27 cellular contexts compared by ENCODE assay signal in the genomic region with DNA sequence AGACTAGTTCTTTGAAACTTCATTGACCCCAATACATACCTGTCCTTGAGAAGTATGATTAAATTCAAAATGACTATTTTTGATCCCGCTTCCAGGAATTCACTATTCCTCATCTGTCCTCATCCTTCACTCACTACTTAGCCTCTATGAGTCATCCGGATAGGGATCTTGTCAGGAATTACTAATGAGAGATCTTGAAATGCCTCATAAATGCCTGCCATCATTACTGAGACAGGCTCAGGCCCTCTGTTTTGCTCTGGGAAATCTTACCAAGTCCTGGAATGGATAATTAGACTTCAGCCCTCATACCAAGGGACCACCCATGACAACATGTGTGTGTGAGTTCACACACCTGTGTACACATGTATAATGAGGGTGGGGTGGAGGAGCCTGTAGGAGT. TPM values are rescaled to one million over a fixed set of nuclear protein-coding genes. Genes with fewer than 3 reads are reported as not detected.
DNase-seq lines count a peak whose midpoint lies in the region; ATAC-seq, FAIRE-seq and TF ChIP-seq lines count a peak whose summit lies in the region.
"Had no signal": no experiment of that assay in that cellular context is flagged by ENCODE, and none has a peak within 500 bp of the region (broad histone marks: within the 10 kb centered on the region; RNA-seq: fewer than 3 reads in every experiment).

No MANE protein-coding gene starts in this region.

- H3K27ac ChIP-seq in A549 (peak overlapping the region; percentile 93 to 100), RWPE2 (ENCODE audit: poor library complexity, severe bottlenecking) (peak overlapping the region; percentile 70)
- H3K27ac ChIP-seq: BLaER1, cardiac muscle cell, uterus had no signal

- H3K9me3 Mint-ChIP-seq in HFFc6 = no peaks in the 10 kb centered on the region
- H3K9me3 Mint-ChIP-seq: activated CD4-positive, alpha-beta T cell treated with anti-CD3 and anti-CD28 coated beads, Interleukin-2, amount 10 ng/mL, durations not matched to agents 7 days and 5 days; dendritic cell treated with granulocyte-macrophage colony-stimulating factor and Interleukin-4, amounts not matched to agents 40 ng/mL and 50 ng/mL, for 4 days; T-cell had no signal

- no peak overlapping the region for H3K27ac Mint-ChIP-seq in HFFc6
- H3K27ac Mint-ChIP-seq: activated CD4-positive, alpha-beta T cell treated with anti-CD3 and anti-CD28 coated beads, Interleukin-2, amount 10 ng/mL, durations not matched to agents 7 days and 5 days; dendritic cell treated with granulocyte-macrophage colony-stimulating factor and Interleukin-4, amounts not matched to agents 40 ng/mL and 50 ng/mL, for 4 days; T-cell had no signal

- H3K4me3 Mint-ChIP-seq in HFFc6 = no peak overlapping the region
- H3K4me3 Mint-ChIP-seq: activated CD4-positive, alpha-beta T cell treated with anti-CD3 and anti-CD28 coated beads, Interleukin-2, amount 10 ng/mL, durations not matched to agents 7 days and 5 days; dendritic cell treated with granulocyte-macrophage colony-stimulating factor and Interleukin-4, amounts not matched to agents 40 ng/mL and 50 ng/mL, for 4 days; T-cell had no signal

- peaks cover 27% of the 10 kb centered on the region for H3K27me3 Mint-ChIP-seq in HFFc6 (ENCODE audit: insufficient read depth)

- H3K4me2 ChIP-seq in A549 = peak overlapping the region; percentile 93
- H3K4me2 ChIP-seq: BLaER1 had no signal

- 48% methylated on average over 2 of the region's 2 CpGs for WGBS in A549 (ENCODE audit: missing lambda C conversion rate)

- peaks cover 47% of the 10 kb centered on the region for H3K4me1 ChIP-seq in A549
- H3K4me1 ChIP-seq in RWPE2 (ENCODE audit: insufficient read depth, poor library complexity, severe bottlenecking) = peaks cover 59% of the 10 kb centered on the region
- H3K4me1 ChIP-seq: BLaER1 had no signal

- CTCF ChIA-PET in A549 (lab: Yijun Ruan, JAX) = interaction anchor here (2.3 to 2.9 kb wide), 3 partner anchors 19 to 79 kb away, joined by 10 to 12 read pairs (median 10); no protein-coding TSS in a partner anchor

- H3K36me3 ChIP-seq in RWPE2 (ENCODE audit: low read depth) = no peaks in the 10 kb centered on the region
- H3K36me3 ChIP-seq: BLaER1, cardiac muscle cell, uterus had no signal

- TF ChIP-seq POLR2A in A549 (IDR thresholded peaks at IDR 0.05; ENCODE audit: low read length) = no peak

- no peak for DNase-seq in A549 (ENCODE audit: low read depth in 1 of 2, low spot score in 1 of 2)
- peak; percentile 63 for DNase-seq in HFFc6
- no peak for DNase-seq in RWPE2 (ENCODE audit: low spot score)
- DNase-seq in glomerular visceral epithelial cell (ENCODE audit: extremely low spot score) = peak; percentile 42
- DNase-seq in NCI-H2227 treated with DMSO at 0.1 percent for 48 hours (lab: John Stamatoyannopoulos, UW) = no peak
- DNase-seq in GDM1 (lab: John Stamatoyannopoulos, UW) = no peak
- no peak for DNase-seq in cerebellar cortex (ENCODE audit: low spot score)
- DNase-seq: activated CD4-positive, alpha-beta T cell treated with anti-CD3 and anti-CD28 coated beads, Interleukin-2, amount 10 ng/mL, durations not matched to agents 7 days and 5 days; activated CD8-positive, alpha-beta memory T cell treated with anti-CD3 and anti-CD28 coated beads, Interleukin-2, amount 50 U/mL, for 4 hours; foreskin melanocyte; hypothalamus; Kasumi-1; kidney; NCI-H1092 treated with DMSO at 0.1 percent for 48 hours; NCI-H2029 treated with DMSO at 0.1 percent for 48 hours; NCI-H446 treated with DMSO at 0.1 percent for 48 hours; right cardiac atrium; SHP77 treated with DMSO at 0.1 percent for 48 hours; stimulated activated CD4-positive, alpha-beta T cell treated with anti-CD3 and anti-CD28 coated beads, Interleukin-15, amount 100 ng/mL, for 24 hours; T-cell; uterus had no signal

- TF ChIP-seq EP300 in A549 (IDR thresholded peaks at IDR 0.05) = no peak

- ATAC-seq in A549 (no peak), RWPE2 (ENCODE audit: low read depth) (peak; percentile 79), HG02970 (IDR thresholded peaks at IDR 0.05; ENCODE audit: low FRiP score, unreplicated experiment) (no peak)
- ATAC-seq: right cardiac atrium, T-cell had no signal

- TF ChIP-seq CTCF in A549 (IDR thresholded peaks at IDR 0.05) (no peak), HFFc6 (IDR thresholded peaks at IDR 0.05) (no peak), RWPE2 (IDR thresholded peaks at IDR 0.05; ENCODE audit: poor library complexity, severe bottlenecking) (no peak)

- H3K4me1 Mint-ChIP-seq in HFFc6 (ENCODE audit: low read depth) = peaks cover 21% of the 10 kb centered on the region

- TF ChIP-seq RAD21 in A549 (conservative IDR thresholded peaks at IDR 0.05 in 1 of 2, IDR thresholded peaks at IDR 0.05 in 1 of 2) = no peak

- POLR2A ChIA-PET in A549 (lab: Yijun Ruan, JAX) = no interaction called here

- no peak for FAIRE-seq in A549 (lab: Jason Lieb, UNC)
- FAIRE-seq: A204.1, kidney had no signal

- H3K36me3 Mint-ChIP-seq in HFFc6 (ENCODE audit: low read depth) = no peaks in the 10 kb centered on the region
- H3K36me3 Mint-ChIP-seq: T-cell had no signal

- no peaks in the 10 kb centered on the region for H3K9me3 ChIP-seq in A549
- H3K9me3 ChIP-seq in RWPE2 (ENCODE audit: severe bottlenecking) = no peaks in the 10 kb centered on the region
- H3K9me3 ChIP-seq: uterus had no signal

- H3K4me3 ChIP-seq in A549 = no peak overlapping the region
- no peak overlapping the region for H3K4me3 ChIP-seq in RWPE2 (ENCODE audit: severe bottlenecking)
- H3K4me3 ChIP-seq: BLaER1, cardiac muscle cell, uterus had no signal

- H3K27me3 ChIP-seq in RWPE2 (ENCODE audit: insufficient read depth, poor library complexity, severe bottlenecking) = peaks cover 17% of the 10 kb centered on the region

TF ChIP-seq in A549, 52 proteins besides CTCF, POLR2A, EP300 and RAD21:
- TF ChIP-seq FOSL2 (IDR thresholded peaks at IDR 0.05) (no peak), FOSL2 (CRISPR knock-in tag; IDR thresholded peaks at IDR 0.05) (peak; percentile 71), RNF2 (IDR thresholded peaks at IDR 0.05; ENCODE audit: borderline replicate concordance, low read depth) (no peak)

RNA-seq across cellular contexts. Expression of gene CYP24A1, which starts 2.8 kb away (rescaled TPM):
- 1,617 and 1,630 TPM in 2 replicates for polyA plus RNA-seq in A549 (2011; rRNA removed)
- polyA plus RNA-seq in A549 (2012; cell fraction: cytosol; rRNA removed) = 456 and 584 TPM in 2 replicates
- polyA plus RNA-seq in A549 (2012; cell fraction: nucleus; rRNA removed) = 1,301 and 1,335 TPM in 2 replicates
- polyA plus RNA-seq in A549 (2017; fragmentation: RNase III; extraction: RNeasy Plus Mini Kit Qiagen cat#74134 plus additional on column Dnase treatment) = 623 to 738 TPM (median 722 TPM) in 3 replicates
- 4,726 and 5,326 TPM in 2 replicates for polyA minus RNA-seq in A549 (2011; rRNA and poly(A)+ RNA removed)
- total RNA-seq in HFFc6 (2021; fragmentation: NEBNext Ultra II Directional; extraction: Animal tissue kit (Norgen Biotek cat#: 25700)) = 1 to 10 TPM in 1 of 6 experiments, under 1 TPM in 3, not detected in 2; 0.11 to 1.1 (median 0.37) TPM
- total RNA-seq: activated CD4-positive, alpha-beta T cell treated with anti-CD3 and anti-CD28 coated beads, Interleukin-2, amount 10 ng/mL, durations not matched to agents 7 days and 5 days; cardiac muscle cell; osteoblast; right cardiac atrium had no signal
- polyA plus RNA-seq: cardiac muscle cell, right cardiac atrium had no signal

RNA-seq across cellular contexts. Expression of gene PFDN4, which starts 31.3 kb away (rescaled TPM):
- polyA plus RNA-seq in A549 (2011; rRNA removed) = 78.7 and 146 TPM in 2 replicates
- 41.3 and 60.1 TPM in 2 replicates for polyA plus RNA-seq in A549 (2012; cell fraction: cytosol; rRNA removed)
- polyA plus RNA-seq in A549 (2012; cell fraction: nucleus; rRNA removed) = 6.3 and 11.7 TPM in 2 replicates
- 140 to 155 TPM (median 149 TPM) in 3 replicates for polyA plus RNA-seq in A549 (2017; fragmentation: RNase III; extraction: RNeasy Plus Mini Kit Qiagen cat#74134 plus additional on column Dnase treatment)
- polyA minus RNA-seq in A549 (2011; rRNA and poly(A)+ RNA removed) = 3.5 and 13.3 TPM in 2 replicates
- 10 to 100 TPM; 31.6 to 37.1 (median 35.1) TPM for total RNA-seq in HFFc6 (2021; fragmentation: NEBNext Ultra II Directional; extraction: Animal tissue kit (Norgen Biotek cat#: 25700))

Comparison
In these comparisons a context has a peak if more than half of its experiments do, and no peak if none do; other contexts are left out.
1. DNase-seq: peak in HFFc6 (single experiment) and glomerular visceral epithelial cell (single experiment); none in A549 (0 of 2), RWPE2 (single experiment), NCI-H2227 treated with DMSO at 0.1 percent for 48 hours (single experiment), GDM1 (single experiment) and cerebellar cortex (single experiment).